In genomic region chr20:5119435-5120188, GRCh38 we compare ENCODE assay signal across 8 cellular contexts. TPM values are rescaled to one million over a fixed set of nuclear protein-coding genes. Genes with fewer than 3 reads are reported as not detected.
A peak's percentile ranks its signal among the peaks of the same experiment; 100 is the strongest.
DNase-seq lines count a peak whose midpoint lies in the region; ATAC-seq and TF ChIP-seq lines count a peak whose summit lies in the region.

Gene PCNA, minus strand, starts transcription at chr20:5119958. Its CDS starts 160 bp downstream, at chr20:5119798.

- H3K36me3 ChIP-seq in ascending aorta, result peaks cover 10 to 19% of the 10 kb centered on the region in 2 donors
- H3K36me3 ChIP-seq in right atrium auricular region, result peaks cover 17% of the 10 kb centered on the region
- no peaks in the 10 kb centered on the region for H3K36me3 ChIP-seq in uterus

- peak within 1 kb of the TSS; percentile 96 for H3K4me3 Mint-ChIP-seq in T-helper 2 cell treated with Interferon-gamma antibody and Interleukin-4, amounts not matched to agents 5 μg/mL and 100 μg/mL, for 36 hours

- H3K4me1 Mint-ChIP-seq in T-helper 2 cell treated with Interferon-gamma antibody and Interleukin-4, amounts not matched to agents 5 μg/mL and 100 μg/mL, for 36 hours (ENCODE audit: low read depth), result peaks cover 46% of the 10 kb centered on the region

- intact Hi-C loops in ascending aorta (cut with DNase I), result loop anchor here (1.0 kb wide), 1 partner anchor 16 kb away; no protein-coding TSS in a partner anchor
- intact Hi-C loops in uterus (cut with DNase I; ENCODE audit: low total_unique reads), result no loop called here

- TF ChIP-seq CTCF in ascending aorta (IDR thresholded peaks at IDR 0.05) (no peak), right atrium auricular region (IDR thresholded peaks at IDR 0.05) (peak in 1 of 2 donors; percentile 20), uterus (IDR thresholded peaks at IDR 0.05) (peak in 3 of 4 experiments; percentile 8 to 25 (median 15))

- DNase-seq in NCI-H1930 (lab: John Stamatoyannopoulos, UW) (peak; percentile 94 to 96), ascending aorta (ENCODE audit: low spot score in 2 of 2) (peak; percentile 94 to 98), right atrium auricular region (ENCODE audit: low spot score) (peak; percentile 97), pulmonary artery endothelial cell (ENCODE audit: low read depth, low spot score) (peak; percentile 90), uterus (peak; percentile 94 to 96)
- peak; percentile 99 for DNase-seq in T-helper 2 cell treated with Interferon-gamma antibody and Interleukin-4, amounts not matched to agents 5 μg/mL and 100 μg/mL, for 36 hours (ENCODE audit: low spot score)

- H3K27me3 Mint-ChIP-seq in T-helper 2 cell treated with Interferon-gamma antibody and Interleukin-4, amounts not matched to agents 5 μg/mL and 100 μg/mL, for 36 hours (ENCODE audit: low read depth), result no peaks in the 10 kb centered on the region

- peaks cover 7 to 21% of the 10 kb centered on the region in 2 donors for H3K4me1 ChIP-seq in ascending aorta
- peaks cover 0 to 11% of the 10 kb centered on the region in 2 donors for H3K4me1 ChIP-seq in right atrium auricular region
- H3K4me1 ChIP-seq in uterus, result peaks cover 5 to 9% of the 10 kb centered on the region in 2 donors

- no peaks in the 10 kb centered on the region for H3K9me3 Mint-ChIP-seq in T-helper 2 cell treated with Interferon-gamma antibody and Interleukin-4, amounts not matched to agents 5 μg/mL and 100 μg/mL, for 36 hours

- peak; percentile 93 to 95 for TF ChIP-seq POLR2A in uterus (IDR thresholded peaks at IDR 0.05)

- peak within 1 kb of the TSS; percentile 99 for H3K27ac Mint-ChIP-seq in T-helper 2 cell treated with Interferon-gamma antibody and Interleukin-4, amounts not matched to agents 5 μg/mL and 100 μg/mL, for 36 hours

- no peaks in the 10 kb centered on the region for H3K27me3 ChIP-seq in ascending aorta
- no peaks in the 10 kb centered on the region for H3K27me3 ChIP-seq in right atrium auricular region
- H3K27me3 ChIP-seq in uterus, result no peaks in the 10 kb centered on the region

- peak; percentile 97 for ATAC-seq in GM18502 (IDR thresholded peaks at IDR 0.05; ENCODE audit: poor library complexity, unreplicated experiment)
- peak; percentile 93 for ATAC-seq in HG02970 (IDR thresholded peaks at IDR 0.05; ENCODE audit: low FRiP score, unreplicated experiment)

- no peaks in the 10 kb centered on the region for H3K9me3 ChIP-seq in ascending aorta
- H3K9me3 ChIP-seq in right atrium auricular region, result no peaks in the 10 kb centered on the region
- H3K9me3 ChIP-seq in uterus, result no peaks in the 10 kb centered on the region

- peaks cover 47% of the 10 kb centered on the region for H3K36me3 Mint-ChIP-seq in T-helper 2 cell treated with Interferon-gamma antibody and Interleukin-4, amounts not matched to agents 5 μg/mL and 100 μg/mL, for 36 hours (ENCODE audit: low read depth)

- H3K4me3 ChIP-seq in ascending aorta (peak within 1 kb of the TSS; percentile 88 to 98), right atrium auricular region (peak within 1 kb of the TSS; percentile 83 to 88), uterus (peak within 1 kb of the TSS; percentile 94 to 97)

- peak within 1 kb of the TSS; percentile 86 to 94 for H3K27ac ChIP-seq in ascending aorta
- peak within 1 kb of the TSS; percentile 86 to 93 for H3K27ac ChIP-seq in right atrium auricular region
- H3K27ac ChIP-seq in uterus, result peak within 1 kb of the TSS; percentile 89 to 98

RNA-seq across cellular contexts. Expression of gene PCNA, which starts in this region (rescaled TPM):
- total RNA-seq in ascending aorta (52.5 TPM), right atrium auricular region (10 to 100 TPM; 25.3 to 25.4 TPM), pulmonary artery endothelial cell (174 and 272 TPM in 2 replicates), uterus (100 to 1,000 TPM in 1 of 4 donors, 10 to 100 TPM in 3; 43.0 to 112 (median 59.6) TPM)

Comparison
In these comparisons a context has a peak if more than half of its experiments do, and no peak if none do; other contexts are left out.
1. Peak in every context shown above with its lines: DNase-seq, ATAC-seq, H3K4me3 ChIP-seq and H3K27ac ChIP-seq.
2. CTCF ChIP-seq: peak in uterus (3 of 4); none in ascending aorta (0 of 3).